In genomic region chr1:15151377-15151806, GRCh38 we compare ENCODE assay signal across 1 cellular context.
TF ChIP-seq lines count a peak whose summit lies in the region.

No MANE protein-coding gene starts in this region.

TF ChIP-seq in H1, 55 proteins besides CTCF, POLR2A, EP300 and RAD21:
- no peak for TF ChIP-seq FOSL1 (IDR thresholded peaks at IDR 0.05; ENCODE audit: insufficient read depth, low read depth, low read length)
